21 cellular contexts compared by ENCODE assay signal in the genomic region with DNA sequence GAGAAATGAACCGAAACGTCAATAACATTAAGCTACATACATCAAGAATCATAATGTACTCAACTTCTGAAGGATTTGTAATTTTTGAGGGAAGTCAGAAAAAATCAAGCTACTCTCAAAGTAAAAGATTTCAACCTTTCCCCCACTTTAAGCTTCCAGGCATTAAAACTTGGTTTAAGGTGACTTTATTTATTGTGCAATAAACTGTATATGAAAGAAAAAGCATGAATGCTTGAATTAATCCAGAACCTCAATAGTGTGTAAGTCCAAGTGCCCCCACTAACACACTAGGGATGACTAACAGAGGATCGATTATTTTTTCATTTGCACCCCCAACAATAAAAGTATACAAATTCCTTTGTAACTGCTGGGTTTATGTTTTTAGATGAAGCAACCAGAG.
"Had no signal": no experiment of that assay in that cellular context is flagged by ENCODE, and none has a peak within 500 bp of the region (broad histone marks: within the 10 kb centered on the region; RNA-seq: fewer than 3 reads in every experiment).

No MANE protein-coding gene starts in this region.

- H3K27ac ChIP-seq: RWPE1 had no signal

- FAIRE-seq: HTR-8/SVneo had no signal

- DNase-seq: Karpas-422, KG1, MM.1S, NCI-H1092 treated with DMSO at 0.1 percent for 48 hours, NCI-H1436, NCI-H187, NCI-H2029, NCI-H2081 treated with DMSO at 0.1 percent for 48 hours, NCI-H2171, NCI-H226, NCI-H446, NCI-H510A, NCI-H524 treated with DMSO at 0.1 percent for 48 hours, NCI-H69, NCI-H774, PC-3, SHP77 had no signal

- ATAC-seq: Panc1, PC-3, SK-N-SH treated with all-trans-retinoic acid at 6 μM for 48 hours had no signal
